ENCODE assay signal across 2 cellular contexts in the genomic region with DNA sequence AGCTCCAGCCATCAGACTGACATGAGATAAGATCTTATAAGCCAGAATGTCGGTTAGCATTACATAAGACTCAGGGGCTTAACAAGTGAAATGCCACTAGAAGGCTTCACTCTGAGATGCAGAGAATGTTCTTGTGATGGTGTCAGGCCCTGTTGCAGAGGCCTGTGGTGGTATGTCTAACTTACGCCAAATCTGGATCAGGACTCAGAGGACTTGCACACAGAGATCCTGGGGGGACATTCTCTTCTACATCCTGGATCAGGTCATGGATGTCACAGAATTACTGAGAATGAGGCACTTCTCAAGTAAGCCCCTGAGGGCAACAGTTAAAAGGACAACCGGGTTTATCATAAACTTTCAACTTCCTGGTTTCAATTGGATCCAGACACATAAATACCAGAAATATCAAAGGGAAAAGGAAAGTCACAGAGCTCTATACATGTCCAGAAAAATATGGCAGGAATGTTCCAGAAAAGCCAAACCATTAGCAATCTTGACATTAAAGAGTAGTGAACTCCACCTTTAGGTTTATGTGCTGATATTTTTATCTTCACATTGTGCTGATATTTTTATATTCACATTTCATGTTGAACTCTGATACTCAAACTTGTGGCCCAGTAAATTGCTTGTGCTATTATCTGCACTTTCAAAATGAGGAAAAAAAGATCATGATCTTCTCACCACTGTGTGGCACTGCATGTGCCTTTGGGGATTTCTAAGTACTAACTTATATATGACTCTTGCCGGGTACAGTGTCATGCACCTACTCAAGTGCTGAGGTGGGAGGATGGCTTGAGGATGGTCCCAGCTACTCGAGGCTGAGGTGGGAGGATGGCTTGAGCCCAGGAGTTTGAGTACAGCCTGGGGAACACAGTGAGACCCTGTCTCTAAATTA.
TF ChIP-seq lines count a peak whose summit lies in the region.

No MANE protein-coding gene starts in this region.

TF ChIP-seq in IMR-90, 13 proteins besides CTCF, POLR2A, EP300 and RAD21 (continued from another document):
- TF ChIP-seq SMC3 (IDR thresholded peaks at IDR 0.05; ENCODE audit: low read depth, low read length): no peak
- TF ChIP-seq MAFK (IDR thresholded peaks at IDR 0.05; ENCODE audit: low read depth, low read length): no peak
- TF ChIP-seq, protein P1, sequence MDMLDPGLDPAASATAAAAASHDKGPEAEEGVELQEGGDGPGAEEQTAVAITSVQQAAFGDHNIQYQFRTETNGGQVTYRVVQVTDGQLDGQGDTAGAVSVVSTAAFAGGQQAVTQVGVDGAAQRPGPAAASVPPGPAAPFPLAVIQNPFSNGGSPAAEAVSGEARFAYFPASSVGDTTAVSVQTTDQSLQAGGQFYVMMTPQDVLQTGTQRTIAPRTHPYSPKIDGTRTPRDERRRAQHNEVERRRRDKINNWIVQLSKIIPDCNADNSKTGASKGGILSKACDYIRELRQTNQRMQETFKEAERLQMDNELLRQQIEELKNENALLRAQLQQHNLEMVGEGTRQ (IDR thresholded peaks at IDR 0.05; ENCODE audit: low read depth, low read length): no peak
- no peak for TF ChIP-seq RCOR1 (IDR thresholded peaks at IDR 0.05; ENCODE audit: insufficient replicate concordance, low read length)
- TF ChIP-seq CHD1 (IDR thresholded peaks at IDR 0.05; ENCODE audit: low read depth, low read length): no peak
- TF ChIP-seq, protein P2, sequence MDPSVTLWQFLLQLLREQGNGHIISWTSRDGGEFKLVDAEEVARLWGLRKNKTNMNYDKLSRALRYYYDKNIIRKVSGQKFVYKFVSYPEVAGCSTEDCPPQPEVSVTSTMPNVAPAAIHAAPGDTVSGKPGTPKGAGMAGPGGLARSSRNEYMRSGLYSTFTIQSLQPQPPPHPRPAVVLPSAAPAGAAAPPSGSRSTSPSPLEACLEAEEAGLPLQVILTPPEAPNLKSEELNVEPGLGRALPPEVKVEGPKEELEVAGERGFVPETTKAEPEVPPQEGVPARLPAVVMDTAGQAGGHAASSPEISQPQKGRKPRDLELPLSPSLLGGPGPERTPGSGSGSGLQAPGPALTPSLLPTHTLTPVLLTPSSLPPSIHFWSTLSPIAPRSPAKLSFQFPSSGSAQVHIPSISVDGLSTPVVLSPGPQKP (IDR thresholded peaks at IDR 0.05; ENCODE audit: borderline replicate concordance, low read depth, low read length): no peak
- no peak for TF ChIP-seq BHLHE40 (IDR thresholded peaks at IDR 0.05; ENCODE audit: low read depth, low read length)
- no peak for TF ChIP-seq NFE2L2 (IDR thresholded peaks at IDR 0.05; ENCODE audit: low read depth, low read length)
- TF ChIP-seq MAZ (IDR thresholded peaks at IDR 0.05; ENCODE audit: borderline replicate concordance, low read depth, low read length): no peak
- no peak for TF ChIP-seq CEBPB (IDR thresholded peaks at IDR 0.05; ENCODE audit: low read depth, low read length)

TF ChIP-seq in SK-N-SH treated with all-trans-retinoic acid at 6 μM for 48 hours, 23 proteins besides CTCF, POLR2A, EP300 and RAD21:
- TF ChIP-seq, protein P3, sequence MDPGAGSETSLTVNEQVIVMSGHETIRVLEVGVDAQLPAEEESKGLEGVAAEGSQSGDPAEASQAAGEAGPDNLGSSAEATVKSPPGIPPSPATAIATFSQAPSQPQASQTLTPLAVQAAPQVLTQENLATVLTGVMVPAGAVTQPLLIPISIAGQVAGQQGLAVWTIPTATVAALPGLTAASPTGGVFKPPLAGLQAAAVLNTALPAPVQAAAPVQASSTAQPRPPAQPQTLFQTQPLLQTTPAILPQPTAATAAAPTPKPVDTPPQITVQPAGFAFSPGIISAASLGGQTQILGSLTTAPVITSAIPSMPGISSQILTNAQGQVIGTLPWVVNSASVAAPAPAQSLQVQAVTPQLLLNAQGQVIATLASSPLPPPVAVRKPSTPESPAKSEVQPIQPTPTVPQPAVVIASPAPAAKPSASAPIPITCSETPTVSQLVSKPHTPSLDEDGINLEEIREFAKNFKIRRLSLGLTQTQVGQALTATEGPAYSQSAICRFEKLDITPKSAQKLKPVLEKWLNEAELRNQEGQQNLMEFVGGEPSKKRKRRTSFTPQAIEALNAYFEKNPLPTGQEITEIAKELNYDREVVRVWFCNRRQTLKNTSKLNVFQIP (CRISPR knock-in tag; IDR thresholded peaks at IDR 0.05; ENCODE audit: borderline replicate concordance, low read depth): no peak
- TF ChIP-seq ZFP30 (CRISPR knock-in tag; IDR thresholded peaks at IDR 0.05) (no peak), ZNF70 (CRISPR knock-in tag; IDR thresholded peaks at IDR 0.05) (no peak), ZNF565 (CRISPR knock-in tag; conservative IDR thresholded peaks at IDR 0.05; ENCODE audit: low read depth) (no peak), TCF4 (CRISPR knock-in tag; IDR thresholded peaks at IDR 0.05; ENCODE audit: borderline replicate concordance) (no peak), RARB (CRISPR knock-in tag; IDR thresholded peaks at IDR 0.05) (no peak), CSDC2 (CRISPR knock-in tag; IDR thresholded peaks at IDR 0.05) (no peak), TOX (CRISPR knock-in tag; IDR thresholded peaks at IDR 0.05; ENCODE audit: borderline replicate concordance) (no peak), ZFP3 (CRISPR knock-in tag; IDR thresholded peaks at IDR 0.05) (no peak), PPARA (CRISPR knock-in tag; IDR thresholded peaks at IDR 0.05; ENCODE audit: borderline replicate concordance) (no peak), GLIS3 (CRISPR knock-in tag; IDR thresholded peaks at IDR 0.05) (no peak), BACH2 (CRISPR knock-in tag; IDR thresholded peaks at IDR 0.05; ENCODE audit: borderline replicate concordance) (no peak), ESRRG (CRISPR knock-in tag; IDR thresholded peaks at IDR 0.05) (no peak)
- TF ChIP-seq, protein P4, sequence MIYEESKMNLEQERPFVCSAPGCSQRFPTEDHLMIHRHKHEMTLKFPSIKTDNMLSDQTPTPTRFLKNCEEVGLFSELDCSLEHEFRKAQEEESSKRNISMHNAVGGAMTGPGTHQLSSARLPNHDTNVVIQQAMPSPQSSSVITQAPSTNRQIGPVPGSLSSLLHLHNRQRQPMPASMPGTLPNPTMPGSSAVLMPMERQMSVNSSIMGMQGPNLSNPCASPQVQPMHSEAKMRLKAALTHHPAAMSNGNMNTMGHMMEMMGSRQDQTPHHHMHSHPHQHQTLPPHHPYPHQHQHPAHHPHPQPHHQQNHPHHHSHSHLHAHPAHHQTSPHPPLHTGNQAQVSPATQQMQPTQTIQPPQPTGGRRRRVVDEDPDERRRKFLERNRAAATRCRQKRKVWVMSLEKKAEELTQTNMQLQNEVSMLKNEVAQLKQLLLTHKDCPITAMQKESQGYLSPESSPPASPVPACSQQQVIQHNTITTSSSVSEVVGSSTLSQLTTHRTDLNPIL (CRISPR knock-in tag; IDR thresholded peaks at IDR 0.05; ENCODE audit: low read depth): no peak
- TF ChIP-seq, protein P5, sequence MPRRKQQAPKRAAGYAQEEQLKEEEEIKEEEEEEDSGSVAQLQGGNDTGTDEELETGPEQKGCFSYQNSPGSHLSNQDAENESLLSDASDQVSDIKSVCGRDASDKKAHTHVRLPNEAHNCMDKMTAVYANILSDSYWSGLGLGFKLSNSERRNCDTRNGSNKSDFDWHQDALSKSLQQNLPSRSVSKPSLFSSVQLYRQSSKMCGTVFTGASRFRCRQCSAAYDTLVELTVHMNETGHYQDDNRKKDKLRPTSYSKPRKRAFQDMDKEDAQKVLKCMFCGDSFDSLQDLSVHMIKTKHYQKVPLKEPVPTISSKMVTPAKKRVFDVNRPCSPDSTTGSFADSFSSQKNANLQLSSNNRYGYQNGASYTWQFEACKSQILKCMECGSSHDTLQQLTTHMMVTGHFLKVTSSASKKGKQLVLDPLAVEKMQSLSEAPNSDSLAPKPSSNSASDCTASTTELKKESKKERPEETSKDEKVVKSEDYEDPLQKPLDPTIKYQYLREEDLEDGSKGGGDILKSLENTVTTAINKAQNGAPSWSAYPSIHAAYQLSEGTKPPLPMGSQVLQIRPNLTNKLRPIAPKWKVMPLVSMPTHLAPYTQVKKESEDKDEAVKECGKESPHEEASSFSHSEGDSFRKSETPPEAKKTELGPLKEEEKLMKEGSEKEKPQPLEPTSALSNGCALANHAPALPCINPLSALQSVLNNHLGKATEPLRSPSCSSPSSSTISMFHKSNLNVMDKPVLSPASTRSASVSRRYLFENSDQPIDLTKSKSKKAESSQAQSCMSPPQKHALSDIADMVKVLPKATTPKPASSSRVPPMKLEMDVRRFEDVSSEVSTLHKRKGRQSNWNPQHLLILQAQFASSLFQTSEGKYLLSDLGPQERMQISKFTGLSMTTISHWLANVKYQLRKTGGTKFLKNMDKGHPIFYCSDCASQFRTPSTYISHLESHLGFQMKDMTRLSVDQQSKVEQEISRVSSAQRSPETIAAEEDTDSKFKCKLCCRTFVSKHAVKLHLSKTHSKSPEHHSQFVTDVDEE (CRISPR knock-in tag; IDR thresholded peaks at IDR 0.05): no peak
- TF ChIP-seq, protein P6, sequence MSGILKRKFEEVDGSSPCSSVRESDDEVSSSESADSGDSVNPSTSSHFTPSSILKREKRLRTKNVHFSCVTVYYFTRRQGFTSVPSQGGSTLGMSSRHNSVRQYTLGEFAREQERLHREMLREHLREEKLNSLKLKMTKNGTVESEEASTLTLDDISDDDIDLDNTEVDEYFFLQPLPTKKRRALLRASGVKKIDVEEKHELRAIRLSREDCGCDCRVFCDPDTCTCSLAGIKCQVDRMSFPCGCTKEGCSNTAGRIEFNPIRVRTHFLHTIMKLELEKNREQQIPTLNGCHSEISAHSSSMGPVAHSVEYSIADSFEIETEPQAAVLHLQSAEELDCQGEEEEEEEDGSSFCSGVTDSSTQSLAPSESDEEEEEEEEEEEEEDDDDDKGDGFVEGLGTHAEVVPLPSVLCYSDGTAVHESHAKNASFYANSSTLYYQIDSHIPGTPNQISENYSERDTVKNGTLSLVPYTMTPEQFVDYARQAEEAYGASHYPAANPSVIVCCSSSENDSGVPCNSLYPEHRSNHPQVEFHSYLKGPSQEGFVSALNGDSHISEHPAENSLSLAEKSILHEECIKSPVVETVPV (CRISPR knock-in tag; IDR thresholded peaks at IDR 0.05): no peak
TF ChIP-seq in SK-N-SH treated with all-trans-retinoic acid at 6 μM for 48 hours: peak in this region for 0.
